8 cellular contexts compared by ENCODE assay signal in the genomic region with DNA sequence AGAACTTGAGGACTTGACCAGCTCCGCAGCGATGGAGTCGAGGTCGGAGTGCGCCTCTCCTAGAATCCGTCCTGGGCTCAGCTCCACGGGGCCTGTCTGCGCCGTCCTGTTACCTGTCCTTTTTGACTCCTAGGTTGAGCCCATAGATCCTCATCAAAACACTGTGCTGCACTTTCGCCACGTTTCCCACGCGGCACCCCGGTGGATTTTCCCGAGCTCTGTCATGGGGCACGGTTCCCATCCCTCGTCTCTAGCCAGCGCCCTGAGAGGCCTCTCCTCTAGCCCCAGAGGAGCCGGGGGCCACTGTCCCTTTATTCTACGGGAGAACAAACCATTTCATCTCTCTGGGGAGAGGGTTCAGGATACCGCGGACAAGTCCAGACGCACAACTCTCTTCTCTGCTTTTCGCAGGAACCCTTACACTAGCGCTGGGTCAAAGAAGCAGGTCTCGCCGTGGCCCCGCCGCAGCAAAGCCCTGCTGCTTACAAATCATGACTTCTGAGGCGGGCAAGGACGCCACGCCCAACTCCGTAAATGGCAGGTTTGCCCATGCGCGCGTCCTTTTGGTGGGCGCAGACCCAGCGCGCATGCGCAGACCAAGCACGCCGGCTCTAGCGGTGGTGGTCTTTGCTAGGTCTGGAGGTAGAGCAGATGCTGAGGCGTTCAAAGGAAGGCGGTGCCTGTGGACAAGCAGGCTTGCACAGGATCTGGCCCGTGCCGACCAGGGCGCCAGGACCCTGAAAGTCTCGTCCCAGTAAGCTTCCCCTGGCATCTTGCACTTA. TPM values are rescaled to one million over a fixed set of nuclear protein-coding genes. Genes with fewer than 3 reads are reported as not detected.
A peak's percentile ranks its signal among the peaks of the same experiment; 100 is the strongest.
DNase-seq lines count a peak whose midpoint lies in the region; ATAC-seq and TF ChIP-seq lines count a peak whose summit lies in the region.

No MANE protein-coding gene starts in this region.

- H3K27me3 Mint-ChIP-seq in osteocyte (ENCODE audit: unreplicated experiment) = no peaks in the 10 kb centered on the region

- peak; percentile 96 for ATAC-seq in GM18498 (IDR thresholded peaks at IDR 0.05; ENCODE audit: unreplicated experiment)
- peak; percentile 93 for ATAC-seq in HG02763 (IDR thresholded peaks at IDR 0.05; ENCODE audit: unreplicated experiment)

- H3K36me3 Mint-ChIP-seq in osteocyte (ENCODE audit: unreplicated experiment) = no peaks in the 10 kb centered on the region

- H3K4me3 Mint-ChIP-seq in osteocyte (ENCODE audit: unreplicated experiment) = no peak overlapping the region

- no peak for TF ChIP-seq CTCF in osteocyte (IDR thresholded peaks at IDR 0.05)

- H3K27ac Mint-ChIP-seq in osteocyte (ENCODE audit: unreplicated experiment) = no peak overlapping the region

- H3K4me1 Mint-ChIP-seq in osteocyte (ENCODE audit: unreplicated experiment) = no peaks in the 10 kb centered on the region

- peak; percentile 95 for DNase-seq in NCI-H2171 treated with DMSO at 0.1 percent for 48 hours (lab: John Stamatoyannopoulos, UW)
- DNase-seq in activated CD4-positive, alpha-beta T cell treated with anti-CD3 and anti-CD28 coated beads, Interleukin-2, amount 50 U/mL, for 1 hour = peak; percentile 46
- peak; percentile 43 to 77 for DNase-seq in dermis microvascular lymphatic vessel endothelial cell (ENCODE audit: low read depth in 2 of 2)
- DNase-seq in middle frontal gyrus (ENCODE audit: extremely low spot score, low spot score) = peak; percentile 75
- DNase-seq in stimulated activated CD8-positive, alpha-beta memory T cell treated with anti-CD3 and anti-CD28 coated beads, Interleukin-4, amount 100 ng/mL, for 48 hours = peak; percentile 85
- DNase-seq in osteocyte (ENCODE audit: extremely low spot score, unreplicated experiment) = no peak

- H3K9me3 Mint-ChIP-seq in osteocyte (ENCODE audit: unreplicated experiment) = no peaks in the 10 kb centered on the region

RNA-seq across cellular contexts. Expression of a gene that starts 10.3 kb away (rescaled TPM):
- total RNA-seq in dermis microvascular lymphatic vessel endothelial cell (0.13 TPM in 2 replicates), osteocyte (not detected in 2 replicates)

RNA-seq across cellular contexts. Expression of a gene that starts 30.3 kb away (rescaled TPM):
- total RNA-seq in dermis microvascular lymphatic vessel endothelial cell = 35.1 and 35.3 TPM in 2 replicates
- total RNA-seq in osteocyte = 27.3 and 31.1 TPM in 2 replicates
